ENCODE assay signal across 11 cellular contexts in the genomic region with DNA sequence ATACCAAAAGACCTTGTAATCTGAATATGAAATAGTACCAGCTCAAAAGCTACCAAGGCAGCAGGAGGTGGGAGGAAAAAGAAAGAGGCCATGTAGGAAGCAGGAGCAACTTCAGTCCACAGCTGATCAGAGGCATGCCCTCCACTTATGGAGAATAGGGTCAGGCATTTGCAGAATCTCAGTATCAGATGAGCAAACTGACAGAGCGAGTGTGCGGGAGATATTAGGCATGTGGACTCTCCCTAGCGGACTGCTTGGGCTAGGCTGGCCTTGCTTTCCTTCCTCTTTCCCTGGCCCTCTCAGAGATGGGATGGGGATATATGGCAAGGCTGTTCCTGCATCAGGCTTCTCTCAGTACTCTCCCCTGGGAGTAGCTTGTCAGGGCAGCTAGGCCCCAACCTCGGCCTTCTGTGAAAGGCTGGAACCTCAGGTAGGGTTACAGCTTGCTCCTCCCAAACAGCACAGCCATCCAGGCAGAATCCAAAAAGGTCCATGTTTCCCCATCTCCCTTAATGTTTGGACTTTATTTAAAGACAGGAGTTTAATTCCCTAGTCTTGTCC. TPM values are rescaled to one million over a fixed set of nuclear protein-coding genes. Genes with fewer than 3 reads are reported as not detected.
DNase-seq lines count a peak whose midpoint lies in the region; ATAC-seq and TF ChIP-seq lines count a peak whose summit lies in the region.
"Had no signal": no experiment of that assay in that cellular context is flagged by ENCODE, and none has a peak within 500 bp of the region (broad histone marks: within the 10 kb centered on the region; RNA-seq: fewer than 3 reads in every experiment).

No MANE protein-coding gene starts in this region.

- H3K4me1 Mint-ChIP-seq in activated CD8-positive, alpha-beta T cell treated with anti-CD3 and anti-CD28 coated beads, Interleukin-2, amount 10 ng/mL, durations not matched to agents 7 days and 5 days (ENCODE audit: low read depth), result peaks cover 79% of the 10 kb centered on the region
- peaks cover 44% of the 10 kb centered on the region for H3K4me1 Mint-ChIP-seq in type B pancreatic cell (ENCODE audit: unreplicated experiment)

- H3K18ac ChIP-seq in mesenchymal stem cell (ENCODE audit: low read depth in 1 of 2, low read length in 2 of 2), result no peak overlapping the region

- DNase-seq in Right ventricle myocardium superior (no peak), left cardiac atrium (no peak), mesenchymal stem cell (no peak), type B pancreatic cell (ENCODE audit: extremely low spot score, unreplicated experiment) (no peak), NCI-H82 (lab: John Stamatoyannopoulos, UW) (no peak)
- DNase-seq in activated CD8-positive, alpha-beta T cell treated with anti-CD3 and anti-CD28 coated beads, Interleukin-2, amount 10 ng/mL, durations not matched to agents 7 days and 5 days, result no peak
- DNase-seq in stimulated activated CD4-positive, alpha-beta T cell treated with anti-CD3 and anti-CD28 coated beads, Interleukin-4, amount 100 ng/mL, for 4 hours, result no peak
- DNase-seq in central memory CD4-positive, alpha-beta T cell, result no peak
- DNase-seq: activated CD4-positive, alpha-beta T cell treated with anti-CD3 and anti-CD28 coated beads, Interleukin-2, amount 50 U/mL, for 4 hours; effector memory CD4-positive, alpha-beta T cell; MV-4-11 had no signal

- H3K14ac ChIP-seq in mesenchymal stem cell (ENCODE audit: low read length in 2 of 2), result peak overlapping the region in 1 of 2 experiments; percentile 93

- no peak overlapping the region for H3K4me3 ChIP-seq in mesenchymal stem cell (ENCODE audit: insufficient read depth in 1 of 2, low read depth in 1 of 2, low read length in 2 of 2)

- peak overlapping the region in 1 of 2 experiments; percentile 78 for H3K23ac ChIP-seq in mesenchymal stem cell (ENCODE audit: low read length in 2 of 2)

- no peaks in the 10 kb centered on the region for H3K9me3 ChIP-seq in mesenchymal stem cell (ENCODE audit: control insufficient read depth, low read length)

- no peaks in the 10 kb centered on the region for H3K27me3 Mint-ChIP-seq in activated CD8-positive, alpha-beta T cell treated with anti-CD3 and anti-CD28 coated beads, Interleukin-2, amount 10 ng/mL, durations not matched to agents 7 days and 5 days (ENCODE audit: low read depth)
- peaks cover 65% of the 10 kb centered on the region for H3K27me3 Mint-ChIP-seq in type B pancreatic cell

- H3K9ac ChIP-seq in mesenchymal stem cell (ENCODE audit: low read length), result no peak overlapping the region

- no peak overlapping the region for H4K91ac ChIP-seq in mesenchymal stem cell (ENCODE audit: low read length)

- peaks cover 5% of the 10 kb centered on the region for H3K4me1 ChIP-seq in mesenchymal stem cell (ENCODE audit: control insufficient read depth, insufficient read depth, low read depth, low read length)

- H3K27ac Mint-ChIP-seq in activated CD8-positive, alpha-beta T cell treated with anti-CD3 and anti-CD28 coated beads, Interleukin-2, amount 10 ng/mL, durations not matched to agents 7 days and 5 days, result peak overlapping the region; percentile 69
- no peak overlapping the region for H3K27ac Mint-ChIP-seq in type B pancreatic cell

- peak overlapping the region in 1 of 2 experiments; percentile 86 for H2BK12ac ChIP-seq in mesenchymal stem cell (ENCODE audit: low read length in 2 of 2)

- H3K4me3 Mint-ChIP-seq in activated CD8-positive, alpha-beta T cell treated with anti-CD3 and anti-CD28 coated beads, Interleukin-2, amount 10 ng/mL, durations not matched to agents 7 days and 5 days, result peak overlapping the region; percentile 34
- H3K4me3 Mint-ChIP-seq in type B pancreatic cell, result peak overlapping the region; percentile 70

- POLR2A ChIA-PET in activated CD8-positive, alpha-beta T cell treated with anti-CD3 and anti-CD28 coated beads, Interleukin-2, amount 10 ng/mL, durations not matched to agents 7 days and 5 days (lab: Charles Lee), result interaction anchor here (0.9 to 7.6 kb wide), 6 partner anchors 25 to 79 kb away, joined by 3 to 71 read pairs (median 4); no protein-coding TSS in a partner anchor

- H3K27ac ChIP-seq in mesenchymal stem cell (ENCODE audit: low read length, poor library complexity, severe bottlenecking), result no peak overlapping the region

- H4K8ac ChIP-seq in mesenchymal stem cell (ENCODE audit: low read length), result no peak overlapping the region

- no peak overlapping the region for H2BK5ac ChIP-seq in mesenchymal stem cell (ENCODE audit: low read depth, low read length, poor library complexity, severe bottlenecking)

- H2BK15ac ChIP-seq in mesenchymal stem cell (ENCODE audit: low read depth, poor library complexity, severe bottlenecking), result no peak overlapping the region

- no peaks in the 10 kb centered on the region for H3K79me1 ChIP-seq in mesenchymal stem cell (replicated peaks; ENCODE audit: low read length, poor library complexity, severe bottlenecking)

- 99% methylated on average over 4 of the region's 4 CpGs for WGBS in mesenchymal stem cell

- H3K4ac ChIP-seq in mesenchymal stem cell (ENCODE audit: low read depth in 1 of 2, low read length in 2 of 2), result peak overlapping the region; percentile 10 to 72

- H3K36me3 Mint-ChIP-seq in activated CD8-positive, alpha-beta T cell treated with anti-CD3 and anti-CD28 coated beads, Interleukin-2, amount 10 ng/mL, durations not matched to agents 7 days and 5 days (ENCODE audit: low read depth), result no peaks in the 10 kb centered on the region
- no peaks in the 10 kb centered on the region for H3K36me3 Mint-ChIP-seq in type B pancreatic cell

- TF ChIP-seq CTCF in type B pancreatic cell (conservative IDR thresholded peaks at IDR 0.05), result no peak

- no peak overlapping the region for H2BK120ac ChIP-seq in mesenchymal stem cell (ENCODE audit: low read depth, low read length)

- no peak overlapping the region for H3K4me2 ChIP-seq in mesenchymal stem cell (ENCODE audit: low read length, poor library complexity, severe bottlenecking)

- intact Hi-C loops in Right ventricle myocardium superior (cut with DNase I), result loop anchor here (10.0 kb wide), 2 partner anchors 74 to 256 kb away; no protein-coding TSS in a partner anchor
- intact Hi-C loops in left cardiac atrium (cut with DNase I), result loop anchor here in 1 of 2 donors (10.0 kb wide), 2 partner anchors 74 to 256 kb away; no protein-coding TSS in a partner anchor

- H3K36me3 ChIP-seq in mesenchymal stem cell (ENCODE audit: control insufficient read depth in 1 of 2, insufficient read depth in 2 of 2, low read depth in 1 of 2, low read length in 2 of 2), result no peaks in the 10 kb centered on the region

- no peaks in the 10 kb centered on the region for H3K9me3 Mint-ChIP-seq in activated CD8-positive, alpha-beta T cell treated with anti-CD3 and anti-CD28 coated beads, Interleukin-2, amount 10 ng/mL, durations not matched to agents 7 days and 5 days (ENCODE audit: insufficient read depth)
- H3K9me3 Mint-ChIP-seq in type B pancreatic cell, result no peaks in the 10 kb centered on the region

- H2AK5ac ChIP-seq in mesenchymal stem cell (ENCODE audit: low read length, severe bottlenecking), result no peak overlapping the region

- ATAC-seq in Right ventricle myocardium superior (ENCODE audit: poor library complexity) (peak; percentile 2), left cardiac atrium (no peak)
- no peak for ATAC-seq in activated CD8-positive, alpha-beta T cell treated with anti-CD3 and anti-CD28 coated beads, Interleukin-2, amount 10 ng/mL, durations not matched to agents 7 days and 5 days

- no peak overlapping the region for H2AFZ ChIP-seq in mesenchymal stem cell (ENCODE audit: low read depth, low read length)

- CTCF ChIA-PET in activated CD8-positive, alpha-beta T cell treated with anti-CD3 and anti-CD28 coated beads, Interleukin-2, amount 10 ng/mL, durations not matched to agents 7 days and 5 days (lab: Charles Lee), result interaction anchor here (0.8 to 2.9 kb wide), 9 partner anchors 25 to 393 kb away, joined by 3 to 8 read pairs (median 3); no protein-coding TSS in a partner anchor

- H3K27me3 ChIP-seq in mesenchymal stem cell (ENCODE audit: control insufficient read depth in 1 of 2, insufficient read depth in 1 of 2, low read length in 2 of 2), result no peaks in the 10 kb centered on the region

RNA-seq across cellular contexts. Expression of a gene that starts 37.0 kb away (rescaled TPM):
- 45.6 TPM for total RNA-seq in Right ventricle myocardium superior
- 10 to 100 TPM; 52.7 to 68.5 TPM for total RNA-seq in left cardiac atrium
- 100 to 1,000 TPM; 456 to 467 TPM for total RNA-seq in activated CD8-positive, alpha-beta T cell treated with anti-CD3 and anti-CD28 coated beads, Interleukin-2, amount 10 ng/mL, durations not matched to agents 7 days and 5 days
- polyA plus RNA-seq in mesenchymal stem cell (2013, experiment 1 of 2), result 28.1 TPM
- polyA plus RNA-seq in mesenchymal stem cell (2013, experiment 2 of 2), result 27.2 TPM
- 14.6 and 40.6 TPM in 2 replicates for total RNA-seq in type B pancreatic cell (ENCODE audit: low replicate concordance)
